Comparison of ENCODE assay signal across 20 cellular contexts in the genomic region with DNA sequence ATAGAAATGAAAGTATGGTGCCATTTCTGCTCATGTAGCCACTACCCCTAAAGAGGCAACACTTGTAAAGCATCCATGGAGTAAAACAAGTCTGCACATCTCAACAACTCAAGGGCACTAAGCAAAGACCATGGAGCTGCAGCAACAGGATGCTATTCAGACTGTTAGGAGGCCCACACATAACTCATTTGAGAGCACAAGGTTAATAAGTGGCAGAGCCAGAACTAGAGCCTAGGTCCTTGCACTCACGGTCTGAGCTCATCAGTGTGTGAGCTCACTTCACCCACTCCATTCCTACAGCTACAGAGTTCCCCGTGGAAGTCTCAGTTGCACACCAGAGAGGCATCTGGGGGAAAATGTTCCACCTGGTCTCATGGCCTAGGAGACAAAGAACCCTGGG. TPM values are rescaled to one million over a fixed set of nuclear protein-coding genes. Genes with fewer than 3 reads are reported as not detected.
DNase-seq lines count a peak whose midpoint lies in the region; ATAC-seq, FAIRE-seq and TF ChIP-seq lines count a peak whose summit lies in the region.
"Had no signal": no experiment of that assay in that cellular context is flagged by ENCODE, and none has a peak within 500 bp of the region (broad histone marks: within the 10 kb centered on the region; RNA-seq: fewer than 3 reads in every experiment).

No MANE protein-coding gene starts in this region.

- DNase-seq in natural killer cell treated with Interleukin-12 subunit alpha and Interleukin-12 subunit beta and Interleukin-15 and Interleukin-18, amount 100 ng/mL, for 72 hours (ENCODE audit: low spot score), result peak; percentile 35
- DNase-seq in natural killer cell (no peak), dedifferentiated amniotic fluid mesenchymal stem cell (ENCODE audit: extremely low spot score) (no peak), gastrocnemius medialis (no peak), urothelium cell line (ENCODE audit: low spot score) (no peak)
- DNase-seq: 8988T; activated CD4-positive, CD25-positive, alpha-beta regulatory T cell treated with anti-CD3 and anti-CD28 coated beads, Interleukin-2, amount 50 U/mL, for 72 hours; cortex of kidney; hypothalamus; NCI-H1436 treated with DMSO at 0.1 percent for 48 hours; NCI-H82; stimulated activated CD4-positive, alpha-beta T cell treated with anti-CD3 and anti-CD28 coated beads, Interleukin-12 subunit alpha, Interleukin-12 subunit beta, amount 100 ng/mL, for 4 hours had no signal

- TF ChIP-seq CTCF in natural killer cell (IDR thresholded peaks at IDR 0.05) (no peak), gastrocnemius medialis (IDR thresholded peaks at IDR 0.05 in 4 of 5, conservative IDR thresholded peaks at IDR 0.05 in 1 of 5) (no peak)

- in situ Hi-C loops in gastrocnemius medialis (cut with MboI; ENCODE audit: low sequenced_read_pairs in 4 of 4), result loop anchor here (10.0 to 25.0 kb wide), 7 partner anchors 502 to 1479 kb away; a partner anchor contains a TSS

- intact Hi-C loops in natural killer cell (cut with micrococcal nuclease) (no loop called here), gastrocnemius medialis (cut with DNase I; ENCODE audit: low total_unique reads) (loop anchor here (10.0 kb wide), 2 partner anchors 182 to 882 kb away; no protein-coding TSS in a partner anchor)

- H3K36me3 ChIP-seq in gastrocnemius medialis, result no peaks in the 10 kb centered on the region
- H3K36me3 ChIP-seq: BLaER1, neural progenitor cell, thoracic aorta had no signal

- FAIRE-seq in urothelium cell line (lab: Jason Lieb, UNC), result no peak
- FAIRE-seq: D721Med had no signal

- no peaks in the 10 kb centered on the region for H3K9me3 ChIP-seq in gastrocnemius medialis
- H3K9me3 ChIP-seq: BLaER1, thoracic aorta had no signal

- H3K4me1 Mint-ChIP-seq in natural killer cell treated with Interleukin-12 subunit alpha and Interleukin-12 subunit beta and Interleukin-15 and Interleukin-18, amount 100 ng/mL, for 72 hours (ENCODE audit: low read depth in 2 of 2), result peaks cover 18 to 23% of the 10 kb centered on the region in 2 donors
- H3K4me1 Mint-ChIP-seq in natural killer cell, result peaks cover 25% of the 10 kb centered on the region in 2 donors

- H3K4me3 ChIP-seq in gastrocnemius medialis, result no peak overlapping the region
- H3K4me3 ChIP-seq: BLaER1, neural progenitor cell, thoracic aorta had no signal

- no peaks in the 10 kb centered on the region for H3K36me3 Mint-ChIP-seq in natural killer cell treated with Interleukin-12 subunit alpha and Interleukin-12 subunit beta and Interleukin-15 and Interleukin-18, amount 100 ng/mL, for 72 hours
- H3K36me3 Mint-ChIP-seq in natural killer cell, result no peaks in the 10 kb centered on the region
- H3K36me3 Mint-ChIP-seq: neural progenitor cell had no signal

- ATAC-seq in natural killer cell treated with Interleukin-12 subunit alpha and Interleukin-12 subunit beta and Interleukin-15 and Interleukin-18, amount 100 ng/mL, for 72 hours, result no peak
- ATAC-seq in natural killer cell (no peak), HG02840 (IDR thresholded peaks at IDR 0.05; ENCODE audit: low FRiP score, unreplicated experiment) (peak; percentile 43), HG03460 (IDR thresholded peaks at IDR 0.05; ENCODE audit: unreplicated experiment) (peak; percentile 45), SK-N-SH treated with all-trans-retinoic acid at 6 μM for 48 hours (no peak), gastrocnemius medialis (no peak)
- ATAC-seq: Panc1 had no signal

- no peak overlapping the region for H3K27ac ChIP-seq in gastrocnemius medialis
- H3K27ac ChIP-seq: BLaER1, neural progenitor cell, thoracic aorta had no signal

- peaks cover 0 to 4% of the 10 kb centered on the region in 2 donors for H3K4me1 ChIP-seq in gastrocnemius medialis
- H3K4me1 ChIP-seq: BLaER1, neural progenitor cell had no signal

- peaks cover 4 to 11% of the 10 kb centered on the region in 2 donors for H3K27me3 Mint-ChIP-seq in natural killer cell treated with Interleukin-12 subunit alpha and Interleukin-12 subunit beta and Interleukin-15 and Interleukin-18, amount 100 ng/mL, for 72 hours
- H3K27me3 Mint-ChIP-seq in natural killer cell (ENCODE audit: low read depth in 2 of 2), result no peaks in the 10 kb centered on the region

- no peak overlapping the region for H3K27ac Mint-ChIP-seq in natural killer cell treated with Interleukin-12 subunit alpha and Interleukin-12 subunit beta and Interleukin-15 and Interleukin-18, amount 100 ng/mL, for 72 hours
- no peak overlapping the region for H3K27ac Mint-ChIP-seq in natural killer cell
- H3K27ac Mint-ChIP-seq: neural progenitor cell had no signal

- H3K27me3 ChIP-seq in gastrocnemius medialis, result peaks cover 7 to 12% (median 8%) of the 10 kb centered on the region in 3 donors

- no peak overlapping the region for H3K4me3 Mint-ChIP-seq in natural killer cell treated with Interleukin-12 subunit alpha and Interleukin-12 subunit beta and Interleukin-15 and Interleukin-18, amount 100 ng/mL, for 72 hours
- no peak overlapping the region for H3K4me3 Mint-ChIP-seq in natural killer cell
- H3K4me3 Mint-ChIP-seq: neural progenitor cell had no signal

- no peak for TF ChIP-seq POLR2A in gastrocnemius medialis (IDR thresholded peaks at IDR 0.05)

- H3K9me3 Mint-ChIP-seq in natural killer cell treated with Interleukin-12 subunit alpha and Interleukin-12 subunit beta and Interleukin-15 and Interleukin-18, amount 100 ng/mL, for 72 hours, result no peaks in the 10 kb centered on the region
- no peaks in the 10 kb centered on the region for H3K9me3 Mint-ChIP-seq in natural killer cell

TF ChIP-seq in SK-N-SH treated with all-trans-retinoic acid at 6 μM for 48 hours, 23 proteins besides CTCF, POLR2A, EP300 and RAD21:
- TF ChIP-seq, protein P1, sequence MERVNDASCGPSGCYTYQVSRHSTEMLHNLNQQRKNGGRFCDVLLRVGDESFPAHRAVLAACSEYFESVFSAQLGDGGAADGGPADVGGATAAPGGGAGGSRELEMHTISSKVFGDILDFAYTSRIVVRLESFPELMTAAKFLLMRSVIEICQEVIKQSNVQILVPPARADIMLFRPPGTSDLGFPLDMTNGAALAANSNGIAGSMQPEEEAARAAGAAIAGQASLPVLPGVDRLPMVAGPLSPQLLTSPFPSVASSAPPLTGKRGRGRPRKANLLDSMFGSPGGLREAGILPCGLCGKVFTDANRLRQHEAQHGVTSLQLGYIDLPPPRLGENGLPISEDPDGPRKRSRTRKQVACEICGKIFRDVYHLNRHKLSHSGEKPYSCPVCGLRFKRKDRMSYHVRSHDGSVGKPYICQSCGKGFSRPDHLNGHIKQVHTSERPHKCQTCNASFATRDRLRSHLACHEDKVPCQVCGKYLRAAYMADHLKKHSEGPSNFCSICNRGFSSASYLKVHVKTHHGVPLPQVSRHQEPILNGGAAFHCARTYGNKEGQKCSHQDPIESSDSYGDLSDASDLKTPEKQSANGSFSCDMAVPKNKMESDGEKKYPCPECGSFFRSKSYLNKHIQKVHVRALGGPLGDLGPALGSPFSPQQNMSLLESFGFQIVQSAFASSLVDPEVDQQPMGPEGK (CRISPR knock-in tag; IDR thresholded peaks at IDR 0.05; ENCODE audit: borderline replicate concordance), result no peak
- TF ChIP-seq ZNF8 (CRISPR knock-in tag; IDR thresholded peaks at IDR 0.05) (no peak), RARB (CRISPR knock-in tag; IDR thresholded peaks at IDR 0.05) (no peak), CSDC2 (CRISPR knock-in tag; IDR thresholded peaks at IDR 0.05) (no peak), PPARA (CRISPR knock-in tag; IDR thresholded peaks at IDR 0.05; ENCODE audit: borderline replicate concordance) (no peak), GLIS3 (CRISPR knock-in tag; IDR thresholded peaks at IDR 0.05) (no peak), ZFP3 (CRISPR knock-in tag; IDR thresholded peaks at IDR 0.05) (no peak), ZC3H10 (CRISPR knock-in tag; IDR thresholded peaks at IDR 0.05) (no peak), ZNF565 (CRISPR knock-in tag; conservative IDR thresholded peaks at IDR 0.05; ENCODE audit: low read depth) (no peak), OSR1 (CRISPR knock-in tag; IDR thresholded peaks at IDR 0.05) (no peak), ESRRG (CRISPR knock-in tag; IDR thresholded peaks at IDR 0.05) (no peak)

RNA-seq across cellular contexts. Expression of a gene that starts 35.0 kb away (rescaled TPM):
- 10 to 100 TPM; 14.8 to 17.8 TPM for total RNA-seq in natural killer cell treated with Interleukin-12 subunit alpha and Interleukin-12 subunit beta and Interleukin-15 and Interleukin-18, amount 100 ng/mL, for 72 hours
- 10 to 100 TPM; 30.4 to 45.3 (median 37.2) TPM for total RNA-seq in natural killer cell
- 10 to 100 TPM in 2 of 4 donors, 1 to 10 TPM in 2; 6.6 to 19.6 (median 10.7) TPM for total RNA-seq in gastrocnemius medialis

Comparison
In these comparisons a context has a peak if more than half of its experiments do, and no peak if none do; other contexts are left out.
1. ATAC-seq: peak in HG02840 (single experiment) and HG03460 (single experiment); none in natural killer cell treated with Interleukin-12 subunit alpha and Interleukin-12 subunit beta and Interleukin-15 and Interleukin-18, amount 100 ng/mL, for 72 hours (0 of 2), natural killer cell (0 of 3), SK-N-SH treated with all-trans-retinoic acid at 6 μM for 48 hours (single experiment) and gastrocnemius medialis (0 of 2).